ENCODE assay signal across 1 cellular context in genomic region chr2:185645529-185645928, GRCh38.
A peak's percentile ranks its signal among the peaks of the same experiment; 100 is the strongest.
TF ChIP-seq lines count a peak whose summit lies in the region.

No MANE protein-coding gene starts in this region.

TF ChIP-seq in HepG2, 621 proteins besides CTCF, POLR2A, EP300 and RAD21 (continued from another document and continues in another):
- TF ChIP-seq AHDC1 (CRISPR knock-in tag; IDR thresholded peaks at IDR 0.05; ENCODE audit: borderline replicate concordance) = peak; percentile 93
- TF ChIP-seq ZNF12 (CRISPR knock-in tag; IDR thresholded peaks at IDR 0.05) = 0 out of 2 replicates have a peak, but pooled peaks have one; percentile 14
- no peak for TF ChIP-seq ZNF768 (CRISPR knock-in tag; IDR thresholded peaks at IDR 0.05)
- TF ChIP-seq RARA (CRISPR knock-in tag; IDR thresholded peaks at IDR 0.05) = peak; percentile 60
- peak; percentile 56; the same call in 1 of the 2 replicates for TF ChIP-seq NCOA2 (CRISPR knock-in tag; IDR thresholded peaks at IDR 0.05)
- TF ChIP-seq KLF11 (CRISPR knock-in tag; IDR thresholded peaks at IDR 0.05) = no peak
- peak; percentile 67; the same call in 1 of the 2 replicates for TF ChIP-seq SIX4 (CRISPR knock-in tag; IDR thresholded peaks at IDR 0.05)
- no peak for TF ChIP-seq RFX1 (IDR thresholded peaks at IDR 0.05)
- peak; percentile 94 for TF ChIP-seq HNF4G (IDR thresholded peaks at IDR 0.05; ENCODE audit: borderline replicate concordance, low read depth, low read length)
- TF ChIP-seq HNF4G (CRISPR knock-in tag; IDR thresholded peaks at IDR 0.05; ENCODE audit: borderline replicate concordance, low read depth) = no peak
- TF ChIP-seq PAXIP1 (CRISPR knock-in tag; conservative IDR thresholded peaks at IDR 0.05) = peak; percentile 71
- peak; percentile 74 for TF ChIP-seq CEBPG (CRISPR knock-in tag; IDR thresholded peaks at IDR 0.05)
- TF ChIP-seq MIXL1 (CRISPR knock-in tag; IDR thresholded peaks at IDR 0.05) = peak; percentile 48; the same call in 1 of the 2 replicates
- peak; percentile 40; the same call in 1 of the 2 replicates for TF ChIP-seq BCL6 (CRISPR knock-in tag; IDR thresholded peaks at IDR 0.05)
- TF ChIP-seq ZNF766 (CRISPR knock-in tag; IDR thresholded peaks at IDR 0.05; ENCODE audit: borderline replicate concordance) = no peak
- TF ChIP-seq ZNF709 (CRISPR knock-in tag; IDR thresholded peaks at IDR 0.05) = no peak
- peak; percentile 89 for TF ChIP-seq CEBPB (IDR thresholded peaks at IDR 0.05; ENCODE audit: borderline replicate concordance, low read depth, low read length)
- no peak for TF ChIP-seq MXI1 (IDR thresholded peaks at IDR 0.05; ENCODE audit: borderline replicate concordance, low read depth, low read length)
- TF ChIP-seq SOX13 (IDR thresholded peaks at IDR 0.05) = no peak
- peak in 1 of 2 experiments; percentile 60; a peak in 1 of 4 replicates for TF ChIP-seq SOX13 (CRISPR knock-in tag; conservative IDR thresholded peaks at IDR 0.05 in 1 of 2, IDR thresholded peaks at IDR 0.05 in 1 of 2)
- TF ChIP-seq SRSF9 (IDR thresholded peaks at IDR 0.05; ENCODE audit: borderline replicate concordance, insufficient read depth, low read depth, low read length, poor library complexity, severe bottlenecking) = no peak
- peak; percentile 85 for TF ChIP-seq GATAD2A (CRISPR knock-in tag; IDR thresholded peaks at IDR 0.05)
- no peak for TF ChIP-seq ZNF296 (CRISPR knock-in tag; conservative IDR thresholded peaks at IDR 0.05)
- no peak for TF ChIP-seq PBX3 (CRISPR knock-in tag; IDR thresholded peaks at IDR 0.05; ENCODE audit: borderline replicate concordance)
- no peak for TF ChIP-seq PITX1 (CRISPR knock-in tag; IDR thresholded peaks at IDR 0.05)
- TF ChIP-seq ZNF878 (CRISPR knock-in tag; IDR thresholded peaks at IDR 0.05) = no peak
- TF ChIP-seq ASH2L (IDR thresholded peaks at IDR 0.05; ENCODE audit: insufficient read length, low read depth, low read length) = peak; percentile 21
- peak; percentile 53; the same call in 1 of the 2 replicates for TF ChIP-seq FOXA3 (CRISPR knock-in tag; IDR thresholded peaks at IDR 0.05)
- TF ChIP-seq NCOR1 (IDR thresholded peaks at IDR 0.05; ENCODE audit: borderline replicate concordance, low read length) = peak; percentile 92
- TF ChIP-seq TBL1XR1 (IDR thresholded peaks at IDR 0.05; ENCODE audit: borderline replicate concordance, low read length, partially characterized antibody) = peak; percentile 59
- TF ChIP-seq TCF7 (IDR thresholded peaks at IDR 0.05; ENCODE audit: low read depth) = peak; percentile 73
- peak; percentile 92 for TF ChIP-seq ARID5B (CRISPR knock-in tag; IDR thresholded peaks at IDR 0.05)
- no peak for TF ChIP-seq ZNF784 (CRISPR knock-in tag; IDR thresholded peaks at IDR 0.05; ENCODE audit: borderline replicate concordance)
- peak; percentile 24; the same call in 1 of the 2 replicates for TF ChIP-seq KAT8 (CRISPR knock-in tag; IDR thresholded peaks at IDR 0.05)
- no peak for TF ChIP-seq FOXP1 (IDR thresholded peaks at IDR 0.05)
- TF ChIP-seq FOXP1 (CRISPR knock-in tag; IDR thresholded peaks at IDR 0.05) = peak; percentile 66
- TF ChIP-seq SAP130 (CRISPR knock-in tag; IDR thresholded peaks at IDR 0.05; ENCODE audit: low read depth) = peak; percentile 40; the same call in 1 of the 2 replicates
- peak; percentile 57; the same call in 1 of the 2 replicates for TF ChIP-seq ZNF331 (CRISPR knock-in tag; IDR thresholded peaks at IDR 0.05)
- TF ChIP-seq ZNF691 (CRISPR knock-in tag; IDR thresholded peaks at IDR 0.05; ENCODE audit: borderline replicate concordance, low read depth) = no peak
- TF ChIP-seq SOX5 (CRISPR knock-in tag; IDR thresholded peaks at IDR 0.05; ENCODE audit: borderline replicate concordance) = peak; percentile 39; the same call in 1 of the 2 replicates
- TF ChIP-seq ATF2 (CRISPR knock-in tag; IDR thresholded peaks at IDR 0.05) = 0 out of 2 replicates have a peak, but pooled peaks have one; percentile 26
- TF ChIP-seq HCFC1 (IDR thresholded peaks at IDR 0.05; ENCODE audit: low read depth, low read length) = no peak
- TF ChIP-seq TARDBP (CRISPR knock-in tag; IDR thresholded peaks at IDR 0.05) = 0 out of 2 replicates have a peak, but pooled peaks have one; percentile 23
- peak; percentile 60; the same call in 1 of the 2 replicates for TF ChIP-seq SIX1 (CRISPR knock-in tag; IDR thresholded peaks at IDR 0.05; ENCODE audit: borderline replicate concordance)
- TF ChIP-seq HOXD1 (CRISPR knock-in tag; IDR thresholded peaks at IDR 0.05) = 0 out of 2 replicates have a peak, but pooled peaks have one; percentile 64
- TF ChIP-seq ZBTB43 (CRISPR knock-in tag; conservative IDR thresholded peaks at IDR 0.05) = no peak
- TF ChIP-seq HMG20A (CRISPR knock-in tag; IDR thresholded peaks at IDR 0.05; ENCODE audit: borderline replicate concordance) = peak; percentile 92
- peak; percentile 55; the same call in 1 of the 2 replicates for TF ChIP-seq RCOR2 (CRISPR knock-in tag; IDR thresholded peaks at IDR 0.05)
